In the genomic region with DNA sequence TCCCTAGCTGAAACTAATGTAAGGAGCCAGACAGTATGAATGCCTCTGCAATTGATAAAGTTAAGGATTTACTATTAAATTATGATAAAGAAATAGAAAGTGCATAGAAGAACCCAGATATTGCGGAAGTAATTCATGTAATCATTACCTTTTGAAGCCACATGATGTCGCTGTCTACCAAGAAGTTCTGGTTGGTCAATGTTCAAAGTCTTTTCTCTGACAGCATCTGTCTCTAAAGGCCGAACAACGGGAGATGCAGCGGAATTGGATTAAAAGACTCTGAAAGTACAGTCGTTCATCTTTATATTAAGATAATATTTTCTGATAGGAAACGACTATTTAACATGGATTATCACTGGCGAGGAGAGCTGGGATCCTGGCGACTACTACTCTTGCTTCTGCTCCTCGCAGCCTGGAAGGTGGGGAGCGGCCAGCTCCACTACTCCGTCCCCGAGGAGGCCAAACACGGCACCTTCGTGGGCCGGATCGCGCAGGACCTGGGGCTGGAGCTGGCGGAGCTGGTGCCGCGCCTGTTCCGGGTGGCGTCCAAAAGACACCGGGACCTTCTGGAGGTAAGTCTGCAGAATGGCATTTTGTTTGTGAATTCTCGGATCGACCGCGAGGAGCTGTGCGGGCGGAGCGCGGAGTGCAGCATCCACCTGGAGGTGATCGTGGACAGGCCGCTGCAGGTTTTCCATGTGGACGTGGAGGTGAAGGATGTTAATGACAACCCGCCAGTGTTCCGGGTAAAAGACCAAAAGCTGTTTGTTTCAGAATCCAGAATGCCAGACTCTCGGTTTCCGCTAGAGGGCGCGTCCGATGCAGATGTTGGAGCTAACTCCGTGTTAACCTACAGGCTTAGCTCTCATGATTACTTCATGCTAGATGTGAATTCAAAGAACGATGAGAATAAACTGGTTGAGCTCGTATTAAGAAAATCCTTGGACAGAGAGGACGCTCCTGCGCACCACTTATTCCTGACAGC, we compare ENCODE assay signal across 8 cellular contexts. TPM values are rescaled to one million over a fixed set of nuclear protein-coding genes. Genes with fewer than 3 reads are reported as not detected.
DNase-seq lines count a peak whose midpoint lies in the region; ATAC-seq lines count a peak whose summit lies in the region.

A gene with protein sequence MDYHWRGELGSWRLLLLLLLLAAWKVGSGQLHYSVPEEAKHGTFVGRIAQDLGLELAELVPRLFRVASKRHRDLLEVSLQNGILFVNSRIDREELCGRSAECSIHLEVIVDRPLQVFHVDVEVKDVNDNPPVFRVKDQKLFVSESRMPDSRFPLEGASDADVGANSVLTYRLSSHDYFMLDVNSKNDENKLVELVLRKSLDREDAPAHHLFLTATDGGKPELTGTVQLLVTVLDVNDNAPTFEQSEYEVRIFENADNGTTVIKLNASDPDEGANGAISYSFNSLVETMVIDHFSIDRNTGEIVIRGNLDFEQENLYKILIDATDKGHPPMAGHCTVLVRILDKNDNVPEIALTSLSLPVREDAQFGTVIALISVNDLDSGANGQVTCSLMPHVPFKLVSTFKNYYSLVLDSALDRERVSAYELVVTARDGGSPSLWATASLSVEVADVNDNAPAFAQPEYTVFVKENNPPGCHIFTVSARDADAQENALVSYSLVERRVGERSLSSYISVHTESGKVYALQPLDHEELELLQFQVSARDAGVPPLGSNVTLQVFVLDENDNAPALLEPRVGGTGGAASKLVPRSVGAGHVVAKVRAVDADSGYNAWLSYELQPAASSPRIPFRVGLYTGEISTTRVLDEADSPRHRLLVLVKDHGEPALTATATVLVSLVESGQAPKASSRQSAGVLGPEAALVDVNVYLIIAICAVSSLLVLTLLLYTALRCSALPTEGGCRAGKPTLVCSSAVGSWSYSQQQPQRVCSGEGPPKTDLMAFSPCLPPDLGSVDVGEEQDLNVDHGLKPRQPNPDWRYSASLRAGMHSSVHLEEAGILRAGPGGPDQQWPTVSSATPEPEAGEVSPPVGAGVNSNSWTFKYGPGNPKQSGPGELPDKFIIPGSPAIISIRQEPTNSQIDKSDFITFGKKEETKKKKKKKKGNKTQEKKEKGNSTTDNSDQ (plus strand): TSS at position 210 of the 985 bp plus-strand sequence. CDS start 135 bp downstream, at position 345.

- ATAC-seq in left ventricle myocardium superior (no peak), Right ventricle myocardium inferior (no peak)

- DNase-seq in DMS 273 (lab: John Stamatoyannopoulos, UW; ENCODE audit: unreplicated experiment) (peak; percentile 20), DMS 273 treated with DMSO at 0.1 percent for 48 hours (lab: John Stamatoyannopoulos, UW) (no peak), MV-4-11 (lab: John Stamatoyannopoulos, UW) (peak; percentile 34), mesenteric fat pad (ENCODE audit: low spot score) (peak; percentile 72), left ventricle myocardium superior (no peak), Right ventricle myocardium inferior (ENCODE audit: missing footprints) (no peak), cortex of kidney (lab: John Stamatoyannopoulos, UW) (no peak)
- DNase-seq in activated CD4-positive, alpha-beta T cell treated with anti-CD3 and anti-CD28 coated beads, Interleukin-2, amount 50 U/mL, for 48 hours, result peak; percentile 22 to 32

- intact Hi-C loops in left ventricle myocardium superior (cut with micrococcal nuclease), result no loop called here
- intact Hi-C loops in Right ventricle myocardium inferior (cut with DNase I), result no loop called here

RNA-seq across cellular contexts. Expression of the gene that starts here (rescaled TPM):
- total RNA-seq in mesenteric fat pad, result 0.19 TPM
- not detected for total RNA-seq in left ventricle myocardium superior
- total RNA-seq in Right ventricle myocardium inferior, result not detected

Comparison
In these comparisons a context has a peak if more than half of its experiments do, and no peak if none do; other contexts are left out.
1. DNase-seq: peak in DMS 273 (single experiment), MV-4-11 (single experiment) and activated CD4-positive, alpha-beta T cell treated with anti-CD3 and anti-CD28 coated beads, Interleukin-2, amount 50 U/mL, for 48 hours (2 of 2); none in DMS 273 treated with DMSO at 0.1 percent for 48 hours (single experiment), left ventricle myocardium superior (single experiment), Right ventricle myocardium inferior (single experiment) and cortex of kidney (single experiment).
2. Peak in DNase-seq in mesenteric fat pad; RNA of the gene not detected or under 1 TPM.